In the genomic region with DNA sequence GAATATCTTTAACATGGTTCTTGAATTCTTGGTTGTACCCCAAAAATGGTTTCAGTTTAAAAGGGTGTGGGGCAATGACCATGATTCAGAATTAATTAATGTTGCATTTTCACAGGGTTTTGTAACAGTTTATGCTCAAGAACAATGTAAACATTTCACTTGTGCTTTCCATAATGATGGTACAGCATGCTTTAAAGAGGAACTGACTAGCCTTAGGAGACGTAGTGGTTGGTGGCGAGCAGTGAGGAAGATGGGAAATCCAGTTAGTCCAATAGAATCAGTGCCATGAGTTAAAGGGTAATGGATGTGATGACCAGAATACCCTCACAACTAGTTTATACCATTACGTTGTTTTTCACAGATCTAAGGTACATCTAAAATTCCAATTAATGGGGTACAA, we compare ENCODE assay signal across 17 cellular contexts.
"Had no signal": no experiment of that assay in that cellular context is flagged by ENCODE, and none has a peak within 500 bp of the region (broad histone marks: within the 10 kb centered on the region; RNA-seq: fewer than 3 reads in every experiment).

No MANE protein-coding gene starts in this region.

- H3K4me1 ChIP-seq: body of pancreas, esophagus squamous epithelium, neural progenitor cell, psoas muscle, testis, upper lobe of left lung had no signal

- H3K27me3 ChIP-seq: body of pancreas, esophagus squamous epithelium, neural progenitor cell, testis, upper lobe of left lung had no signal

- ATAC-seq: activated CD4-positive, CD25-positive, alpha-beta regulatory T cell treated with anti-CD3 and anti-CD28 coated beads, Interleukin-2, amount 50 U/mL, for 24 hours; activated T-cell treated with anti-CD3 and anti-CD28 coated beads, Interleukin-2, amount 50 U/mL, for 4 hours; body of pancreas; effector memory CD8-positive, alpha-beta T cell; naive thymus-derived CD4-positive, alpha-beta T cell; psoas muscle; right cardiac atrium had no signal

- H3K9me3 ChIP-seq: body of pancreas, esophagus squamous epithelium, testis had no signal

- H3K27ac ChIP-seq: body of pancreas, esophagus squamous epithelium, neural progenitor cell, psoas muscle, skin epidermis, testis, upper lobe of left lung had no signal

- H3K4me2 ChIP-seq: neural progenitor cell had no signal

- H3K9ac ChIP-seq: neural progenitor cell had no signal

- H3K4me1 Mint-ChIP-seq: neural progenitor cell had no signal

- H3K36me3 ChIP-seq: esophagus squamous epithelium, upper lobe of left lung had no signal

- H3K27ac Mint-ChIP-seq: activated CD4-positive, alpha-beta T cell treated with anti-CD3 and anti-CD28 coated beads, Interleukin-2, amount 10 ng/mL, durations not matched to agents 7 days and 5 days; activated naive CD4-positive, alpha-beta T cell treated with anti-CD3 and anti-CD28 coated beads for 36 hours; effector memory CD8-positive, alpha-beta T cell; naive thymus-derived CD4-positive, alpha-beta T cell; neural progenitor cell had no signal

- H3K4me3 ChIP-seq: body of pancreas, esophagus squamous epithelium, neural progenitor cell, psoas muscle, skin epidermis, testis, upper lobe of left lung had no signal

- DNase-seq: activated CD4-positive, alpha-beta T cell treated with anti-CD3 and anti-CD28 coated beads, Interleukin-2, amount 10 ng/mL, durations not matched to agents 7 days and 5 days; activated CD8-positive, alpha-beta memory T cell treated with anti-CD3 and anti-CD28 coated beads, Interleukin-2, amount 50 U/mL, for 4 hours; activated naive CD4-positive, alpha-beta T cell treated with anti-CD3 and anti-CD28 coated beads for 36 hours; activated T-cell treated with anti-CD3 and anti-CD28 coated beads, Interleukin-2, amount 50 U/mL, for 4 hours; body of pancreas; effector memory CD8-positive, alpha-beta T cell; esophagus squamous epithelium; mesendoderm; naive thymus-derived CD4-positive, alpha-beta T cell; psoas muscle; right cardiac atrium; T1000; testis; upper lobe of left lung had no signal

- H3K4me3 Mint-ChIP-seq: activated CD4-positive, alpha-beta T cell treated with anti-CD3 and anti-CD28 coated beads, Interleukin-2, amount 10 ng/mL, durations not matched to agents 7 days and 5 days; activated naive CD4-positive, alpha-beta T cell treated with anti-CD3 and anti-CD28 coated beads for 36 hours; activated T-cell treated with anti-CD3 and anti-CD28 coated beads, Interleukin-2, amount 50 U/mL, for 4 hours; effector memory CD8-positive, alpha-beta T cell; naive thymus-derived CD4-positive, alpha-beta T cell; neural progenitor cell had no signal

- H3K27me3 Mint-ChIP-seq: activated CD4-positive, alpha-beta T cell treated with anti-CD3 and anti-CD28 coated beads, Interleukin-2, amount 10 ng/mL, durations not matched to agents 7 days and 5 days; effector memory CD8-positive, alpha-beta T cell; naive thymus-derived CD4-positive, alpha-beta T cell had no signal

- H2AFZ ChIP-seq: neural progenitor cell had no signal
